Comparison of ENCODE assay signal across 8 cellular contexts in genomic region chr12:47360771-47361388, GRCh38.
DNase-seq lines count a peak whose midpoint lies in the region; ATAC-seq and TF ChIP-seq lines count a peak whose summit lies in the region.

No MANE protein-coding gene starts in this region.

- POLR2A ChIA-PET in activated CD8-positive, alpha-beta T cell treated with anti-CD3 and anti-CD28 coated beads for 36 hours (lab: Charles Lee): interaction anchor here (0.6 to 2.0 kb wide), 7 partner anchors 30 to 154 kb away, joined by 3 to 6 read pairs (median 4); no protein-coding TSS in a partner anchor

- H2AFZ ChIP-seq in trophoblast cell (ENCODE audit: insufficient read depth, low read length, poor library complexity): no peak overlapping the region

- H3K4me3 ChIP-seq in BLaER1: peak overlapping the region; percentile 60
- no peak overlapping the region for H3K4me3 ChIP-seq in trophoblast cell (ENCODE audit: low read depth, low read length)

- peak; percentile 21 for DNase-seq in activated CD8-positive, alpha-beta T cell treated with anti-CD3 and anti-CD28 coated beads for 36 hours
- DNase-seq in iris pigment epithelial cell (ENCODE audit: low read depth) (peak; percentile 19), trophoblast cell (no peak), MV-4-11 (lab: John Stamatoyannopoulos, UW) (no peak)

- intact Hi-C loops in activated CD8-positive, alpha-beta T cell treated with anti-CD3 and anti-CD28 coated beads for 36 hours (cut with micrococcal nuclease): no loop called here

- H3K14ac ChIP-seq in trophoblast cell (ENCODE audit: low read length): no peak overlapping the region

- H3K9me3 ChIP-seq in BLaER1 (0 out of 2 replicates have a peak, but pooled peaks cover 4% of the 10 kb centered on the region), trophoblast cell (ENCODE audit: insufficient read depth, low read depth, low read length) (no peaks in the 10 kb centered on the region)

- peaks cover 1% of the 10 kb centered on the region for H3K79me2 ChIP-seq in trophoblast cell (ENCODE audit: control insufficient read depth, insufficient read depth, low read length, poor library complexity)

- H3K27ac ChIP-seq in BLaER1 (peak overlapping the region; percentile 88), trophoblast cell (ENCODE audit: low read depth, low read length) (no peak overlapping the region)

- no peaks in the 10 kb centered on the region for H4K20me1 ChIP-seq in BLaER1

- H3K36me3 ChIP-seq in BLaER1 (no peaks in the 10 kb centered on the region), trophoblast cell (ENCODE audit: control insufficient read depth in 1 of 2, insufficient read depth in 2 of 2, low read length in 2 of 2) (no peaks in the 10 kb centered on the region)

- peak overlapping the region; percentile 92 for H3K4me2 ChIP-seq in BLaER1
- no peak overlapping the region for H3K4me2 ChIP-seq in trophoblast cell (ENCODE audit: low read length)

- H3K4ac ChIP-seq in trophoblast cell (ENCODE audit: low read depth, low read length): no peak overlapping the region

- H4K12ac ChIP-seq in trophoblast cell (ENCODE audit: low read depth, low read length): no peak overlapping the region

- H3K36me3 Mint-ChIP-seq in activated CD8-positive, alpha-beta T cell treated with anti-CD3 and anti-CD28 coated beads for 36 hours (ENCODE audit: low read depth): peaks cover 35% of the 10 kb centered on the region

- no peak overlapping the region for H2BK12ac ChIP-seq in trophoblast cell (ENCODE audit: low read length)

- H3K27me3 ChIP-seq in BLaER1 (no peaks in the 10 kb centered on the region), trophoblast cell (ENCODE audit: insufficient read depth, low read length) (no peaks in the 10 kb centered on the region)

- no CpG with 5 or more reads among the region's 4 CpGs for WGBS in trophoblast cell (ENCODE audit: extremely low coverage, insufficient coverage, insufficient read length)

- TF ChIP-seq CTCF in activated CD8-positive, alpha-beta T cell treated with anti-CD3 and anti-CD28 coated beads for 36 hours (IDR thresholded peaks at IDR 0.05): no peak

- H3K23ac ChIP-seq in trophoblast cell (ENCODE audit: low read length): no peak overlapping the region

- peak overlapping the region; percentile 99 for H3K27ac Mint-ChIP-seq in activated CD8-positive, alpha-beta T cell treated with anti-CD3 and anti-CD28 coated beads for 36 hours

- peak overlapping the region; percentile 71 for H3K4me3 Mint-ChIP-seq in activated CD8-positive, alpha-beta T cell treated with anti-CD3 and anti-CD28 coated beads for 36 hours

- peak; percentile 22 for ATAC-seq in GM18909 (IDR thresholded peaks at IDR 0.05; ENCODE audit: poor library complexity, unreplicated experiment)
- peak; percentile 25 for ATAC-seq in HG03432 (IDR thresholded peaks at IDR 0.05; ENCODE audit: unreplicated experiment)
- peak; percentile 26 for ATAC-seq in activated CD8-positive, alpha-beta T cell treated with anti-CD3 and anti-CD28 coated beads for 36 hours
- ATAC-seq in HG03565 (IDR thresholded peaks at IDR 0.05; ENCODE audit: unreplicated experiment): no peak

- H3K9ac ChIP-seq in BLaER1: peak overlapping the region; percentile 74
- no peak overlapping the region for H3K9ac ChIP-seq in trophoblast cell (ENCODE audit: low read length)

- peaks cover 47% of the 10 kb centered on the region for H3K4me1 ChIP-seq in BLaER1
- peaks cover 0 to 2% of the 10 kb centered on the region in 2 experiments for H3K4me1 ChIP-seq in trophoblast cell (ENCODE audit: control insufficient read depth in 1 of 2, insufficient read depth in 2 of 2, low read length in 2 of 2)

- H4K8ac ChIP-seq in trophoblast cell (ENCODE audit: low read depth, low read length): no peak overlapping the region

- H3K9me3 Mint-ChIP-seq in activated CD8-positive, alpha-beta T cell treated with anti-CD3 and anti-CD28 coated beads for 36 hours: peaks cover 10% of the 10 kb centered on the region

- H3K27me3 Mint-ChIP-seq in activated CD8-positive, alpha-beta T cell treated with anti-CD3 and anti-CD28 coated beads for 36 hours: no peaks in the 10 kb centered on the region

- H3K4me1 Mint-ChIP-seq in activated CD8-positive, alpha-beta T cell treated with anti-CD3 and anti-CD28 coated beads for 36 hours (ENCODE audit: low read depth): peaks cover 60% of the 10 kb centered on the region

- no peak overlapping the region for H4K91ac ChIP-seq in trophoblast cell (ENCODE audit: low read depth, low read length)

- no peak overlapping the region for H3K18ac ChIP-seq in trophoblast cell (ENCODE audit: low read length)

- peaks cover 1% of the 10 kb centered on the region for H3K79me1 ChIP-seq in trophoblast cell (ENCODE audit: low read length)

- CTCF ChIA-PET in activated CD8-positive, alpha-beta T cell treated with anti-CD3 and anti-CD28 coated beads for 36 hours (lab: Charles Lee): interaction anchor here (0.6 to 2.6 kb wide), 5 partner anchors 15 to 168 kb away, joined by 3 to 7 read pairs (median 3); no protein-coding TSS in a partner anchor

- no peak overlapping the region for H2BK120ac ChIP-seq in trophoblast cell (ENCODE audit: insufficient read depth, low read length, poor library complexity)

- no peak overlapping the region for H2AK5ac ChIP-seq in trophoblast cell (ENCODE audit: low read length)

- no peak overlapping the region for H2BK5ac ChIP-seq in trophoblast cell (ENCODE audit: low read depth, low read length, poor library complexity)

Comparison
In these comparisons a context has a peak if more than half of its experiments do, and no peak if none do; other contexts are left out.
1. DNase-seq: peak in activated CD8-positive, alpha-beta T cell treated with anti-CD3 and anti-CD28 coated beads for 36 hours (single experiment) and iris pigment epithelial cell (single experiment); none in trophoblast cell (0 of 2) and MV-4-11 (single experiment).